Comparison of ENCODE assay signal across 29 cellular contexts in the genomic region with DNA sequence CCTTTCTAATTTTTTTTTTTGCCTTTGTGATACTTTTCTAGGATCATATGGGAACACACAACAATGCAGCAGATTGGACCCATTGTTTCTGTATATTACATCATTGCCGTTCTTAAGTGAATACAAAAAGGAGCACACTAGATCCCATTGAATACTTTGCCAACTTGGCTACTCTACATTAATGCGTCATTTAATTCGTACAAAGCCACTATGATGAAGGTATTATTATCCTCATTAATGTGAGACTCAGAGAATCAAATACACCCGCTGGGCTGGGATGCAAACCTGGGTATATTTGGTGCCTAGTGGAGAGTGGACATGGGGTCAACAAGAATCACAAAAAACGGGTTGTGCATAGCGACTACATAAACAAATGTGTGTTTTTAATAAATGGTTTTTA. TPM values are rescaled to one million over a fixed set of nuclear protein-coding genes. Genes with fewer than 3 reads are reported as not detected.
DNase-seq lines count a peak whose midpoint lies in the region; ATAC-seq and TF ChIP-seq lines count a peak whose summit lies in the region.
"Had no signal": no experiment of that assay in that cellular context is flagged by ENCODE, and none has a peak within 500 bp of the region (broad histone marks: within the 10 kb centered on the region; RNA-seq: fewer than 3 reads in every experiment).

No MANE protein-coding gene starts in this region.

- H3K9me3 ChIP-seq in IMR-90 (ENCODE audit: control insufficient read depth, insufficient read depth, low read length) (no peaks in the 10 kb centered on the region; the same call in 1 of the 2 replicates), esophagus muscularis mucosa (no peaks in the 10 kb centered on the region)
- H3K9me3 ChIP-seq: ascending aorta, neutrophil, psoas muscle had no signal

- no peak for DNase-seq in IMR-90
- peak in 3 of 49 donors; percentile 24 to 26 (median 25) for DNase-seq in substantia nigra (lab: John Stamatoyannopoulos, UW)
- DNase-seq in activated CD4-positive, alpha-beta T cell treated with anti-CD3 and anti-CD28 coated beads, Interleukin-2, amount 10 ng/mL, durations not matched to agents 7 days and 5 days = no peak
- no peak for DNase-seq in esophagus muscularis mucosa (ENCODE audit: extremely low spot score)
- DNase-seq in T-cell = no peak
- DNase-seq: activated CD4-positive, alpha-beta T cell treated with anti-CD3 and anti-CD28 coated beads for 1 hour; activated CD8-positive, alpha-beta T cell treated with anti-CD3 and anti-CD28 coated beads, Interleukin-2, amount 10 ng/mL, durations not matched to agents 7 days and 5 days; central memory CD4-positive, alpha-beta T cell; DND-41; H7; mammary epithelial cell; NCI-H1105; NCI-H2029 treated with DMSO at 0.1 percent for 48 hours; NCI-H226; stimulated activated naive CD8-positive, alpha-beta T cell treated with anti-CD3 and anti-CD28 coated beads, Interleukin-15, Interleukin-2, amounts not matched to agents 100 U/mL and 50 U/mL, for 24 hours; T-helper 17 cell had no signal

- TF ChIP-seq CTCF in IMR-90 (conservative IDR thresholded peaks at IDR 0.05; ENCODE audit: low read depth, low read length) (no peak), brain (conservative IDR thresholded peaks at IDR 0.05) (no peak), esophagus muscularis mucosa (IDR thresholded peaks at IDR 0.05) (no peak)

- no peak overlapping the region for H3K23ac ChIP-seq in IMR-90 (ENCODE audit: low read depth, low read length)

- H3K36me3 Mint-ChIP-seq in brain (no peaks in the 10 kb centered on the region), T-cell (no peaks in the 10 kb centered on the region)
- H3K36me3 Mint-ChIP-seq in activated CD4-positive, alpha-beta T cell treated with anti-CD3 and anti-CD28 coated beads, Interleukin-2, amount 10 ng/mL, durations not matched to agents 7 days and 5 days (ENCODE audit: low read depth) = no peaks in the 10 kb centered on the region
- H3K36me3 Mint-ChIP-seq: activated naive CD4-positive, alpha-beta T cell treated with anti-CD3 and anti-CD28 coated beads, Interleukin-2, amount 50 U/mL, for 72 hours; type B pancreatic cell had no signal

- H3K27ac ChIP-seq in IMR-90 (ENCODE audit: insufficient read depth, low read length) (peak overlapping the region; percentile 27; the same call in 1 of the 2 replicates), layer of hippocampus (ENCODE audit: low read depth, low read length) (peak overlapping the region; percentile 46), substantia nigra (ENCODE audit: low read depth, low read length, poor library complexity, severe bottlenecking) (peak overlapping the region; percentile 88), esophagus muscularis mucosa (replicated peaks in 1 of 4) (peak overlapping the region in 2 of 4 donors; percentile 5 to 58)
- H3K27ac ChIP-seq: C4-2B, neutrophil, psoas muscle, RWPE1 had no signal

- intact Hi-C loops in IMR-90 (cut with micrococcal nuclease) = loop anchor here (5.0 to 10.0 kb wide), 6 partner anchors 321 to 721 kb away; partner anchors contain the start of gene SVEP1
- intact Hi-C loops in esophagus muscularis mucosa (cut with DNase I) = loop anchor here (5.0 kb wide), 1 partner anchor 261 kb away; the partner anchor contains the start of gene LPAR1

- H3K56ac ChIP-seq in IMR-90 (ENCODE audit: extremely low read depth, insufficient read depth, low read length) = no peak overlapping the region

- H4K91ac ChIP-seq in IMR-90 (ENCODE audit: insufficient read depth, low read depth, low read length) = peak overlapping the region; percentile 59; the same call in 1 of the 2 replicates

- in situ Hi-C loops in IMR-90 (cut with MboI; ENCODE audit: low sequenced_read_pairs) = loop anchor here (5.0 kb wide), 2 partner anchors 261 to 661 kb away; partner anchors contain the start of gene LPAR1

- CTCF ChIA-PET in IMR-90 (lab: Yijun Ruan, JAX) = interaction anchor here (0.6 kb wide), 2 partner anchors 10 to 264 kb away, joined by 3 read pairs; no protein-coding TSS in a partner anchor
- CTCF ChIA-PET in activated CD4-positive, alpha-beta T cell treated with anti-CD3 and anti-CD28 coated beads, Interleukin-2, amount 10 ng/mL, durations not matched to agents 7 days and 5 days (lab: Charles Lee) = interaction anchor here (0.7 kb wide), 1 partner anchor 469 kb away, joined by 3 read pairs; no protein-coding TSS in a partner anchor
- CTCF ChIA-PET in T-cell (lab: Charles Lee) = interaction anchor here in 1 of 2 donors (0.7 to 1.3 kb wide), 2 partner anchors 9 to 16 kb away, joined by 3 to 9 read pairs; no protein-coding TSS in a partner anchor

- peak overlapping the region; percentile 53 for H2BK20ac ChIP-seq in IMR-90 (ENCODE audit: low read depth, low read length)

- no peaks in the 10 kb centered on the region for H4K20me1 ChIP-seq in IMR-90 (ENCODE audit: insufficient read depth, low read length)

- H3K27me3 Mint-ChIP-seq in brain (peaks cover 10% of the 10 kb centered on the region), T-cell (peaks cover 7 to 8% of the 10 kb centered on the region in 2 donors)
- peaks cover 11% of the 10 kb centered on the region for H3K27me3 Mint-ChIP-seq in activated CD4-positive, alpha-beta T cell treated with anti-CD3 and anti-CD28 coated beads, Interleukin-2, amount 10 ng/mL, durations not matched to agents 7 days and 5 days

- H2AK5ac ChIP-seq in IMR-90 (ENCODE audit: low read depth, low read length) = peak overlapping the region; percentile 61; the same call in 1 of the 2 replicates

- no TSS peak for BruUV-seq in IMR-90 (replicated peaks; lab: Mats Ljungman, UMichigan)

- H3K4me3 Mint-ChIP-seq in brain = peak overlapping the region in 2 of 5 experiments; percentile 33 to 56
- no peak overlapping the region for H3K4me3 Mint-ChIP-seq in activated CD4-positive, alpha-beta T cell treated with anti-CD3 and anti-CD28 coated beads, Interleukin-2, amount 10 ng/mL, durations not matched to agents 7 days and 5 days
- H3K4me3 Mint-ChIP-seq in T-cell = no peak overlapping the region
- H3K4me3 Mint-ChIP-seq: activated CD8-positive, alpha-beta T cell treated with anti-CD3 and anti-CD28 coated beads, Interleukin-2, amount 10 ng/mL, durations not matched to agents 7 days and 5 days; T-helper 17 cell; type B pancreatic cell had no signal

- peaks cover 0 to 6% (median 4%) of the 10 kb centered on the region in 5 experiments for H3K9me3 Mint-ChIP-seq in brain
- no peaks in the 10 kb centered on the region for H3K9me3 Mint-ChIP-seq in activated CD4-positive, alpha-beta T cell treated with anti-CD3 and anti-CD28 coated beads, Interleukin-2, amount 10 ng/mL, durations not matched to agents 7 days and 5 days
- H3K9me3 Mint-ChIP-seq in T-cell = peaks cover 0 to 7% (median 3%) of the 10 kb centered on the region in 3 donors
- H3K9me3 Mint-ChIP-seq: activated T-helper 2 cell treated with anti-CD3 and anti-CD28 coated beads, Interferon-gamma antibody, Interleukin-2, Interleukin-4, amounts not matched to agents 10 μg/mL and 5 μg/mL and 100 μg/mL, durations not matched to agents 14 hours and 24 hours and 36 hours; type B pancreatic cell had no signal

- peak overlapping the region; percentile 35 for H2BK5ac ChIP-seq in IMR-90 (ENCODE audit: low read depth, low read length, poor library complexity, severe bottlenecking)

- H2BK15ac ChIP-seq in IMR-90 (ENCODE audit: low read depth, low read length) = peak overlapping the region; percentile 89; the same call in 1 of the 3 replicates

- peak overlapping the region; percentile 61; the same call in 1 of the 2 replicates for H3K18ac ChIP-seq in IMR-90 (ENCODE audit: low read depth, low read length)

- H3K4me2 ChIP-seq in IMR-90 (ENCODE audit: low read depth, low read length) = no peak overlapping the region

- no peaks in the 10 kb centered on the region for H3K9me1 ChIP-seq in IMR-90 (ENCODE audit: insufficient read depth, low read length)

- peaks cover 2 to 12% of the 10 kb centered on the region in 2 experiments; a peak in 3 of 4 replicates for H3K79me1 ChIP-seq in IMR-90 (ENCODE audit: low read depth in 1 of 2, low read length in 2 of 2)

- POLR2A ChIA-PET in IMR-90 (lab: Charles Lee; ENCODE audit: unreplicated experiment) (interaction anchor here (0.7 to 0.8 kb wide), 2 partner anchors 263 to 283 kb away, joined by 3 to 6 read pairs; no protein-coding TSS in a partner anchor), T-cell (lab: Charles Lee) (no interaction called here)
- POLR2A ChIA-PET in activated CD4-positive, alpha-beta T cell treated with anti-CD3 and anti-CD28 coated beads, Interleukin-2, amount 10 ng/mL, durations not matched to agents 7 days and 5 days (lab: Charles Lee) = no interaction called here

- H2AFZ ChIP-seq in IMR-90 (replicated peaks; ENCODE audit: low read length, poor library complexity) = no peak overlapping the region

- H3K9ac ChIP-seq in IMR-90 (ENCODE audit: low read depth, low read length) = no peak overlapping the region

- H3K4me1 Mint-ChIP-seq in brain = peaks cover 29% of the 10 kb centered on the region
- H3K4me1 Mint-ChIP-seq in activated CD4-positive, alpha-beta T cell treated with anti-CD3 and anti-CD28 coated beads, Interleukin-2, amount 10 ng/mL, durations not matched to agents 7 days and 5 days = no peaks in the 10 kb centered on the region
- H3K4me1 Mint-ChIP-seq in T-cell = peaks cover 0 to 4% (median 0%) of the 10 kb centered on the region in 3 donors

- peak overlapping the region; percentile 62 for H3K4ac ChIP-seq in IMR-90 (ENCODE audit: low read depth, low read length)

- H3K27me3 ChIP-seq in IMR-90 (ENCODE audit: control insufficient read depth, insufficient read depth, low read length) (no peaks in the 10 kb centered on the region), layer of hippocampus (ENCODE audit: control insufficient read depth, insufficient read depth, low read length) (no peaks in the 10 kb centered on the region), esophagus muscularis mucosa (peaks cover 0 to 4% (median 0%) of the 10 kb centered on the region in 4 donors)
- H3K27me3 ChIP-seq: ascending aorta had no signal

- H3K4me3 ChIP-seq in IMR-90 (ENCODE audit: insufficient read depth, low read depth, low read length) = no peak overlapping the region
- no peak overlapping the region for H3K4me3 ChIP-seq in esophagus muscularis mucosa
- H3K4me3 ChIP-seq: heart left ventricle, psoas muscle had no signal

- H3K4me1 ChIP-seq in IMR-90 (ENCODE audit: control insufficient read depth, insufficient read depth, low read length) = peaks cover 5% of the 10 kb centered on the region; the same call in 1 of the 2 replicates
- H3K4me1 ChIP-seq in esophagus muscularis mucosa = peaks cover 0 to 13% (median 7%) of the 10 kb centered on the region in 4 donors
- H3K4me1 ChIP-seq: heart left ventricle, psoas muscle had no signal

- H2BK120ac ChIP-seq in IMR-90 (ENCODE audit: low read depth, low read length) = peak overlapping the region; percentile 57

- TF ChIP-seq POLR2A in IMR-90 (IDR thresholded peaks at IDR 0.05; ENCODE audit: low read depth, low read length) (no peak), esophagus muscularis mucosa (IDR thresholded peaks at IDR 0.05; ENCODE audit: low read depth) (no peak)

- ATAC-seq in IMR-90 (ENCODE audit: low read depth) = no peak
- no peak for ATAC-seq in T-cell (replicated peaks in 1 of 4)
- ATAC-seq: activated CD8-positive, alpha-beta T cell treated with anti-CD3 and anti-CD28 coated beads, Interleukin-2, amount 10 ng/mL, durations not matched to agents 7 days and 5 days; activated naive CD4-positive, alpha-beta T cell treated with anti-CD3 and anti-CD28 coated beads, Interleukin-2, amount 50 U/mL, for 72 hours; stimulated activated naive CD8-positive, alpha-beta T cell treated with anti-CD3 and anti-CD28 coated beads, Interleukin-15, Interleukin-2, amounts not matched to agents 100 U/mL and 50 U/mL, for 24 hours; T-helper 17 cell had no signal

- H2AK9ac ChIP-seq in IMR-90 (replicated peaks; ENCODE audit: low read depth, low read length, poor library complexity) = no peak overlapping the region

- H3K27ac Mint-ChIP-seq in brain (peak overlapping the region in 4 of 5 experiments; percentile 35 to 81 (median 65)), T-cell (no peak overlapping the region)
- H3K27ac Mint-ChIP-seq in activated CD4-positive, alpha-beta T cell treated with anti-CD3 and anti-CD28 coated beads, Interleukin-2, amount 10 ng/mL, durations not matched to agents 7 days and 5 days = no peak overlapping the region
- H3K27ac Mint-ChIP-seq: activated CD8-positive, alpha-beta T cell treated with anti-CD3 and anti-CD28 coated beads, Interleukin-2, amount 10 ng/mL, durations not matched to agents 7 days and 5 days; activated naive CD4-positive, alpha-beta T cell treated with anti-CD3 and anti-CD28 coated beads, Interleukin-2, amount 50 U/mL, for 72 hours; activated T-helper 2 cell treated with anti-CD3 and anti-CD28 coated beads, Interferon-gamma antibody, Interleukin-2, Interleukin-4, amounts not matched to agents 10 μg/mL and 5 μg/mL and 100 μg/mL, durations not matched to agents 14 hours and 24 hours and 36 hours; T-helper 17 cell; type B pancreatic cell had no signal

- TF ChIP-seq RAD21 in IMR-90 (IDR thresholded peaks at IDR 0.05; ENCODE audit: low read length) = no peak

- WGBS in IMR-90 (ENCODE audit: extremely low coverage in 2 of 2, insufficient read length in 1 of 2), 2 experiments = no CpG with 5 or more reads among the region's 6 CpGs
- WGBS in esophagus muscularis mucosa = 86% methylated on average over 6 of the region's 6 CpGs

- no peak for TF ChIP-seq EP300 in esophagus muscularis mucosa (IDR thresholded peaks at IDR 0.05)

- peak overlapping the region in 1 of 2 experiments; percentile 4; a peak in 1 of 4 replicates for H4K8ac ChIP-seq in IMR-90 (ENCODE audit: low read depth in 2 of 2, low read length in 2 of 2)

- dilution Hi-C loops in IMR-90 (cut with HindIII; ENCODE audit: low sequenced_read_pairs, unreplicated experiment) = no loop called here

- H3K14ac ChIP-seq in IMR-90 (replicated peaks; ENCODE audit: low read depth, low read length) = no peak overlapping the region

- H3K36me3 ChIP-seq in IMR-90 (ENCODE audit: control insufficient read depth, insufficient read depth, low read length) (no peaks in the 10 kb centered on the region), esophagus muscularis mucosa (no peaks in the 10 kb centered on the region)
- H3K36me3 ChIP-seq: ascending aorta, heart left ventricle, neutrophil had no signal

- H4K5ac ChIP-seq in IMR-90 (ENCODE audit: low read depth, low read length) = no peak overlapping the region

RNA-seq across cellular contexts. Expression of gene OR2K2, which starts 31.9 kb away (rescaled TPM):
- total RNA-seq in IMR-90 (2012; rRNA removed) (not detected in 2 replicates), esophagus muscularis mucosa (not detected), T-cell (not detected)
- polyA plus RNA-seq in IMR-90 (2012; rRNA removed) (not detected in 2 replicates), brain (ENCODE audit: insufficient read depth, low read depth, low replicate concordance) (not detected)
- polyA plus RNA-seq in IMR-90 (2012; cell fraction: cytosol; rRNA removed) = not detected in 2 replicates
- polyA plus RNA-seq in IMR-90 (2012; cell fraction: nucleus; rRNA removed; ENCODE audit: low replicate concordance) = 0.15 TPM in 1 of 2 replicates, not detected in the other
- not detected for total RNA-seq in activated CD4-positive, alpha-beta T cell treated with anti-CD3 and anti-CD28 coated beads, Interleukin-2, amount 10 ng/mL, durations not matched to agents 7 days and 5 days
- total RNA-seq: activated CD8-positive, alpha-beta T cell treated with anti-CD3 and anti-CD28 coated beads, Interleukin-2, amount 10 ng/mL, durations not matched to agents 7 days and 5 days; activated naive CD4-positive, alpha-beta T cell treated with anti-CD3 and anti-CD28 coated beads, Interleukin-2, amount 50 U/mL, for 72 hours; activated T-helper 2 cell treated with anti-CD3 and anti-CD28 coated beads, Interferon-gamma antibody, Interleukin-2, Interleukin-4, amounts not matched to agents 10 μg/mL and 5 μg/mL and 100 μg/mL, durations not matched to agents 14 hours and 24 hours and 36 hours; ascending aorta; H7; HT-29; mammary epithelial cell; OCI-LY7; T-helper 17 cell had no signal
- polyA plus RNA-seq: heart left ventricle, mammary epithelial cell had no signal

Comparison
In these comparisons a context has a peak if more than half of its experiments do, and no peak if none do; other contexts are left out.
1. H3K27ac Mint-ChIP-seq: peak in brain (4 of 5); none in activated CD4-positive, alpha-beta T cell treated with anti-CD3 and anti-CD28 coated beads, Interleukin-2, amount 10 ng/mL, durations not matched to agents 7 days and 5 days (single experiment) and T-cell (0 of 2).